10 cellular contexts compared by ENCODE assay signal in the genomic region with DNA sequence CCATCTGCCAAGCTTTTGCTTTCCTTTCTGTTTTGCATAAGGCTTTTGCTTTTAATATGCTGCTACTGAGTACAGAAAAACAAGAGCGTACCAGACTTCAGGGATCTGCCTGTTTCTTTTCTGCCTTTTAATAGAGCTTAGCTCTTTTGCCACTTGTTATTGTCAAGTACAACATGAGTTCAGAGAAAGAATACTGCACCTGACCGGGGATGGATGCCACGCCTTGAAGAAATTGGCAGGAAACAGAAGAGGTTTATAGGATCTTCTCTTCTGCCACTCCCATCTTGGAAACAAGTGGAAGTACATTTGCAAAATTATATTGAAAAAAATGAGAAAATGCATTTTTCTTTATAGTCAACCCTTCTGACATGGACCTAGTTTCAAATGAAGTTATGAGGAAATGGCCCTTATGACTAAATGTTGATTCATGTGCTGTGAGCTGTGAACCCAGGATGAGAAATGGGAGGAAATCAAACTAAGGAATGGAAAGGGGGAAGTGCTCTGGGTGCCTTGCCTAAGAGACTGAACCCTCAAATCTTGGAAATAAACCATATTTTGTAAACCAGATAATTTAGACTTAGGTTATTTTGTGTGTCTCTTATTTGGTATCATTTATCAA. TPM values are rescaled to one million over a fixed set of nuclear protein-coding genes. Genes with fewer than 3 reads are reported as not detected.
DNase-seq lines count a peak whose midpoint lies in the region; ATAC-seq and TF ChIP-seq lines count a peak whose summit lies in the region.
"Had no signal": no experiment of that assay in that cellular context is flagged by ENCODE, and none has a peak within 500 bp of the region (broad histone marks: within the 10 kb centered on the region; RNA-seq: fewer than 3 reads in every experiment).

No MANE protein-coding gene starts in this region.

- H3K9me2 ChIP-seq in MM.1S (replicated peaks; ENCODE audit: insufficient read depth, low read length), result no peaks in the 10 kb centered on the region

- ATAC-seq in GM18867 (IDR thresholded peaks at IDR 0.05; ENCODE audit: unreplicated experiment), result peak; percentile 43
- ATAC-seq: activated CD4-positive, alpha-beta T cell treated with anti-CD3 and anti-CD28 coated beads for 36 hours had no signal

- H3K9me3 ChIP-seq in OCI-LY3 (ENCODE audit: insufficient read depth, low read length), result no peaks in the 10 kb centered on the region
- H3K9me3 ChIP-seq in stomach, result no peaks in the 10 kb centered on the region
- no peaks in the 10 kb centered on the region for H3K9me3 ChIP-seq in A673 (ENCODE audit: low read depth, low read length, poor library complexity, severe bottlenecking)
- no peaks in the 10 kb centered on the region for H3K9me3 ChIP-seq in MM.1S (replicated peaks; ENCODE audit: insufficient read depth, low read length)

- H3K4me2 ChIP-seq in OCI-LY3 (ENCODE audit: low read length) (peak overlapping the region; percentile 87), MM.1S (ENCODE audit: low read depth, low read length) (no peak overlapping the region)

- H3K4me3 ChIP-seq in OCI-LY3 (ENCODE audit: low read length) (peak overlapping the region; percentile 67), epithelial cell of proximal tubule (ENCODE audit: low read depth, low read length) (no peak overlapping the region), stomach (no peak overlapping the region), A673 (ENCODE audit: low read depth, low read length, poor library complexity, severe bottlenecking) (no peak overlapping the region), MM.1S (ENCODE audit: low read length) (no peak overlapping the region)

- intact Hi-C loops in stomach (cut with DNase I; ENCODE audit: low total_unique reads) (no loop called here), A673 (cut with micrococcal nuclease; ENCODE audit: unreplicated experiment) (loop anchor here (10.0 kb wide), 1 partner anchor 263 kb away; no protein-coding TSS in a partner anchor)
- intact Hi-C loops in activated T-helper 2 cell treated with anti-CD3 and anti-CD28 coated beads, Interferon-gamma antibody, Interleukin-2, Interleukin-4, amounts not matched to agents 10 μg/mL and 5 μg/mL and 100 μg/mL, durations not matched to agents 14 hours and 24 hours and 36 hours (cut with micrococcal nuclease), result no loop called here

- no peak for TF ChIP-seq POLR2A in stomach (IDR thresholded peaks at IDR 0.05)

- DNase-seq in epithelial cell of proximal tubule (ENCODE audit: low read depth) (peak; percentile 80), stomach (no peak), A673 (ENCODE audit: low spot score) (no peak), NCI-H187 (lab: John Stamatoyannopoulos, UW) (no peak), MM.1S (no peak)
- DNase-seq in activated T-helper 2 cell treated with anti-CD3 and anti-CD28 coated beads, Interferon-gamma antibody, Interleukin-2, Interleukin-4, amounts not matched to agents 10 μg/mL and 5 μg/mL and 100 μg/mL, durations not matched to agents 14 hours and 24 hours and 36 hours (ENCODE audit: low spot score), result no peak
- DNase-seq: activated CD4-positive, alpha-beta T cell treated with anti-CD3 and anti-CD28 coated beads for 36 hours; NCI-H774 had no signal

- CTCF ChIA-PET in A673 (lab: Charles Lee), result no interaction called here

- POLR2A ChIA-PET in A673 (lab: Charles Lee; ENCODE audit: low non-redundant PET), result no interaction called here

- H3K27ac ChIP-seq in OCI-LY3 (ENCODE audit: low read length) (peak overlapping the region; percentile 23; the same call in 1 of the 2 replicates), stomach (peak overlapping the region in 3 of 5 donors; percentile 9 to 23 (median 14)), A673 (ENCODE audit: low read depth, low read length, poor library complexity, severe bottlenecking) (no peak overlapping the region), MM.1S (ENCODE audit: low read length) (no peak overlapping the region)

- H4K20me1 ChIP-seq in OCI-LY3 (ENCODE audit: insufficient read depth, low read length), result no peaks in the 10 kb centered on the region
- H4K20me1 ChIP-seq in MM.1S (ENCODE audit: insufficient read depth, low read length), result no peaks in the 10 kb centered on the region

- peaks cover 13% of the 10 kb centered on the region for H3K4me1 Mint-ChIP-seq in activated T-helper 2 cell treated with anti-CD3 and anti-CD28 coated beads, Interferon-gamma antibody, Interleukin-2, Interleukin-4, amounts not matched to agents 10 μg/mL and 5 μg/mL and 100 μg/mL, durations not matched to agents 14 hours and 24 hours and 36 hours (ENCODE audit: low read depth)

- H3F3A ChIP-seq in MM.1S (ENCODE audit: insufficient read depth, low read length), result no peaks in the 10 kb centered on the region

- no peak overlapping the region for H3K4me3 Mint-ChIP-seq in activated T-helper 2 cell treated with anti-CD3 and anti-CD28 coated beads, Interferon-gamma antibody, Interleukin-2, Interleukin-4, amounts not matched to agents 10 μg/mL and 5 μg/mL and 100 μg/mL, durations not matched to agents 14 hours and 24 hours and 36 hours (ENCODE audit: low read depth)
- H3K4me3 Mint-ChIP-seq: activated CD4-positive, alpha-beta T cell treated with anti-CD3 and anti-CD28 coated beads for 36 hours had no signal

- H3K27me3 Mint-ChIP-seq in activated T-helper 2 cell treated with anti-CD3 and anti-CD28 coated beads, Interferon-gamma antibody, Interleukin-2, Interleukin-4, amounts not matched to agents 10 μg/mL and 5 μg/mL and 100 μg/mL, durations not matched to agents 14 hours and 24 hours and 36 hours (ENCODE audit: low read depth), result peaks cover 47% of the 10 kb centered on the region

- H3K36me3 Mint-ChIP-seq in activated T-helper 2 cell treated with anti-CD3 and anti-CD28 coated beads, Interferon-gamma antibody, Interleukin-2, Interleukin-4, amounts not matched to agents 10 μg/mL and 5 μg/mL and 100 μg/mL, durations not matched to agents 14 hours and 24 hours and 36 hours (ENCODE audit: low read depth), result no peaks in the 10 kb centered on the region

- no peak for TF ChIP-seq CTCF in OCI-LY3 (IDR thresholded peaks at IDR 0.05; ENCODE audit: low read depth, low read length)
- no peak for TF ChIP-seq CTCF in epithelial cell of proximal tubule (conservative IDR thresholded peaks at IDR 0.05; ENCODE audit: low read depth, low read length)
- no peak for TF ChIP-seq CTCF in stomach (IDR thresholded peaks at IDR 0.05)
- no peak for TF ChIP-seq CTCF in A673 (conservative IDR thresholded peaks at IDR 0.05; ENCODE audit: low read depth, low read length)
- TF ChIP-seq CTCF in MM.1S (IDR thresholded peaks at IDR 0.05; ENCODE audit: low read length), result no peak

- H2AFZ ChIP-seq in OCI-LY3 (ENCODE audit: low read depth, low read length) (peak overlapping the region; percentile 39; the same call in 1 of the 2 replicates), MM.1S (ENCODE audit: low read length) (no peak overlapping the region)

- no peak overlapping the region for H3K27ac Mint-ChIP-seq in activated T-helper 2 cell treated with anti-CD3 and anti-CD28 coated beads, Interferon-gamma antibody, Interleukin-2, Interleukin-4, amounts not matched to agents 10 μg/mL and 5 μg/mL and 100 μg/mL, durations not matched to agents 14 hours and 24 hours and 36 hours
- H3K27ac Mint-ChIP-seq: activated CD4-positive, alpha-beta T cell treated with anti-CD3 and anti-CD28 coated beads for 36 hours had no signal

- H3K36me3 ChIP-seq in OCI-LY3 (replicated peaks; ENCODE audit: low read depth, low read length) (no peaks in the 10 kb centered on the region), stomach (no peaks in the 10 kb centered on the region), A673 (ENCODE audit: insufficient read depth, low read length, poor library complexity, severe bottlenecking) (no peaks in the 10 kb centered on the region), MM.1S (replicated peaks; ENCODE audit: insufficient read depth, low read length) (no peaks in the 10 kb centered on the region)

- no peak overlapping the region for H3K9ac ChIP-seq in OCI-LY3 (ENCODE audit: low read length)
- H3K9ac ChIP-seq in MM.1S (ENCODE audit: low read length), result no peak overlapping the region

- no peak for TF ChIP-seq EP300 in stomach (IDR thresholded peaks at IDR 0.05)

- WGBS in stomach, 5 donors, result 74 to 85% (median 81%) methylated on average over 3 of the region's 3 CpGs

- H3K27me3 ChIP-seq in OCI-LY3 (ENCODE audit: low read depth, low read length) (peaks cover 14% of the 10 kb centered on the region), stomach (no peaks in the 10 kb centered on the region), A673 (replicated peaks; ENCODE audit: insufficient read depth, low read depth, low read length, poor library complexity) (peaks cover 10% of the 10 kb centered on the region), MM.1S (replicated peaks; ENCODE audit: insufficient read depth, low read length) (no peaks in the 10 kb centered on the region)

- H3K4me1 ChIP-seq in OCI-LY3 (ENCODE audit: low read length), result peaks cover 20% of the 10 kb centered on the region
- H3K4me1 ChIP-seq in stomach, result peaks cover 11 to 21% (median 12%) of the 10 kb centered on the region in 4 donors
- peaks cover 5% of the 10 kb centered on the region for H3K4me1 ChIP-seq in A673 (ENCODE audit: insufficient read depth, low read length, poor library complexity, severe bottlenecking)
- peaks cover 3% of the 10 kb centered on the region; the same call in 1 of the 2 replicates for H3K4me1 ChIP-seq in MM.1S (ENCODE audit: low read length)

- H3K79me2 ChIP-seq in OCI-LY3 (ENCODE audit: low read length) (no peaks in the 10 kb centered on the region), MM.1S (ENCODE audit: low read length) (no peaks in the 10 kb centered on the region)

- BruUV-seq in A673 (replicated peaks; lab: Mats Ljungman, UMichigan), result no TSS peak

- no peaks in the 10 kb centered on the region for H3K9me3 Mint-ChIP-seq in activated T-helper 2 cell treated with anti-CD3 and anti-CD28 coated beads, Interferon-gamma antibody, Interleukin-2, Interleukin-4, amounts not matched to agents 10 μg/mL and 5 μg/mL and 100 μg/mL, durations not matched to agents 14 hours and 24 hours and 36 hours

RNA-seq across cellular contexts. Expression of a gene that starts 3.9 kb away (rescaled TPM):
- total RNA-seq in epithelial cell of proximal tubule, result 5.5 and 5.9 TPM in 2 replicates
- total RNA-seq in stomach, result 10 to 100 TPM in 4 of 5 donors, 1 to 10 TPM in 1; 7.0 to 46.1 (median 18.1) TPM
- polyA plus RNA-seq in stomach, result 10 to 100 TPM in 2 of 3 donors, 1 to 10 TPM in 1; 6.9 to 11.6 (median 10.2) TPM
- 2.5 and 5.8 TPM in 2 replicates for total RNA-seq in A673 (2021)
- total RNA-seq in activated T-helper 2 cell treated with anti-CD3 and anti-CD28 coated beads, Interferon-gamma antibody, Interleukin-2, Interleukin-4, amounts not matched to agents 10 μg/mL and 5 μg/mL and 100 μg/mL, durations not matched to agents 14 hours and 24 hours and 36 hours, result 1.3 and 1.6 TPM in 2 replicates

Comparison
In these comparisons a context has a peak if more than half of its experiments do, and no peak if none do; other contexts are left out.
1. H3K27ac ChIP-seq: peak in OCI-LY3 (single experiment) and stomach (3 of 5); none in A673 (single experiment) and MM.1S (single experiment).